28 cellular contexts compared by ENCODE assay signal in the genomic region with DNA sequence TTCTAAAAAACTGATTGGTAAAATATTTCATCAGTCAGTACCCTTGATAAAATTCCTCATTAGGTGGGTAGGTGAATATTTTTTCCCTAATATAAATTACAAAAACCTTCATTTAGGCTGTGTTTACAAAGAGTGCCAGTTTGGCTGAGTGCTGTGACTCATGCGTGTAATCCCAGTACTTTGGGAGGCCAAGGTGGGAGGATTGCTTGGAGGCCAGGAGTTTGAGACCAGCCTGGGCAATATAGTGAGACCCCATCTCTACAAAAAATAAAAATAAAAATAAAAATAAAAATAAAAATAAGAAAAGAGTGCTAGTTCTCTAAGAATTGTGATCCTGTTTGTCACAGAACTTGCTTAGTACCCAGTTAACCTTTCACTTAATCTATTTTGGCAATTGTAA.
"Had no signal": no experiment of that assay in that cellular context is flagged by ENCODE, and none has a peak within 500 bp of the region (broad histone marks: within the 10 kb centered on the region; RNA-seq: fewer than 3 reads in every experiment).

No MANE protein-coding gene starts in this region.

- H3K4me1 ChIP-seq: Peyer's patch had no signal

- H3K9ac ChIP-seq: SK-N-SH had no signal

- ATAC-seq: activated CD8-positive, alpha-beta T cell treated with anti-CD3 and anti-CD28 coated beads, Interleukin-2, amount 10 ng/mL, durations not matched to agents 7 days and 5 days; activated naive CD4-positive, alpha-beta T cell treated with anti-CD3 and anti-CD28 coated beads, Interleukin-2, amount 50 U/mL, for 72 hours; activated T-cell treated with anti-CD3 and anti-CD28 coated beads, Interleukin-2, amount 50 U/mL, for 4 hours; PC-3 had no signal

- H3K4me2 ChIP-seq: SK-N-SH had no signal

- H3K9me3 Mint-ChIP-seq: activated CD4-positive, alpha-beta T cell treated with anti-CD3 and anti-CD28 coated beads, Interleukin-2, amount 10 ng/mL, durations not matched to agents 24 days and 14 days; activated naive CD4-positive, alpha-beta T cell treated with anti-CD3 and anti-CD28 coated beads for 36 hours; activated naive CD4-positive, alpha-beta T cell treated with anti-CD3 and anti-CD28 coated beads, Interleukin-2, amount 50 U/mL, for 72 hours; activated T-cell treated with anti-CD3 and anti-CD28 coated beads, Interleukin-2, amount 50 U/mL, for 4 hours; activated T-helper 1 cell treated with anti-CD3 and anti-CD28 coated beads, Interleukin-12 subunit alpha, Interleukin-12 subunit beta, Interleukin-2, Interleukin-4 antibody, amounts not matched to agents 30 ng/mL and 10 ng/mL and 1 ng/mL, durations not matched to agents 14 hours and 24 hours and 36 hours; central memory CD8-positive, alpha-beta T cell had no signal

- H3K27me3 ChIP-seq: adrenal gland, cardiac muscle cell, Peyer's patch, SJSA1 had no signal

- DNase-seq: activated CD4-positive, alpha-beta T cell treated with anti-CD3 and anti-CD28 coated beads, Interleukin-2, amount 10 ng/mL, durations not matched to agents 24 days and 14 days; activated CD4-positive, alpha-beta T cell treated with anti-CD3 and anti-CD28 coated beads, Interleukin-2, amount 50 U/mL, for 48 hours; activated CD4-positive, CD25-positive, alpha-beta regulatory T cell; activated CD8-positive, alpha-beta T cell treated with anti-CD3 and anti-CD28 coated beads, Interleukin-2, amount 10 ng/mL, durations not matched to agents 7 days and 5 days; activated gamma-delta T cell treated with Interleukin-2 at 50 U/mL for 16 hours; activated naive CD4-positive, alpha-beta T cell treated with anti-CD3 and anti-CD28 coated beads for 36 hours; activated T-cell treated with anti-CD3 and anti-CD28 coated beads for 4 hours; activated T-cell treated with anti-CD3 and anti-CD28 coated beads, Interleukin-2, amount 50 U/mL, for 4 hours; adrenal gland; NCI-H1105; NCI-H1436; NCI-H1694; NCI-H1930; NCI-H2081 treated with DMSO at 0.1 percent for 48 hours; NCI-H226; PC-3; Peyer's patch; RPMI8226; SHP77 treated with DMSO at 0.1 percent for 48 hours; SK-N-SH; T-helper 2 cell; T-helper 9 cell had no signal

- H3K27ac ChIP-seq: adrenal gland, cardiac muscle cell, Peyer's patch, SJSA1, VCaP had no signal

- H3K4me3 ChIP-seq: adrenal gland, cardiac muscle cell, Peyer's patch, SJSA1 had no signal

- H3K27ac Mint-ChIP-seq: activated CD4-positive, alpha-beta T cell treated with anti-CD3 and anti-CD28 coated beads, Interleukin-2, amount 10 ng/mL, durations not matched to agents 24 days and 14 days; activated CD8-positive, alpha-beta T cell treated with anti-CD3 and anti-CD28 coated beads, Interleukin-2, amount 10 ng/mL, durations not matched to agents 7 days and 5 days; activated naive CD4-positive, alpha-beta T cell treated with anti-CD3 and anti-CD28 coated beads for 36 hours; activated naive CD4-positive, alpha-beta T cell treated with anti-CD3 and anti-CD28 coated beads, Interleukin-2, amount 50 U/mL, for 72 hours; activated T-helper 1 cell treated with anti-CD3 and anti-CD28 coated beads, Interleukin-12 subunit alpha, Interleukin-12 subunit beta, Interleukin-2, Interleukin-4 antibody, amounts not matched to agents 30 ng/mL and 10 ng/mL and 1 ng/mL, durations not matched to agents 14 hours and 24 hours and 36 hours had no signal

- H3K9me3 ChIP-seq: adrenal gland, Peyer's patch, SJSA1, SK-N-SH had no signal

- H3K36me3 ChIP-seq: adrenal gland, cardiac muscle cell, Peyer's patch, SJSA1 had no signal

- H3K4me3 Mint-ChIP-seq: activated CD4-positive, alpha-beta T cell treated with anti-CD3 and anti-CD28 coated beads, Interleukin-2, amount 10 ng/mL, durations not matched to agents 24 days and 14 days; activated CD8-positive, alpha-beta T cell treated with anti-CD3 and anti-CD28 coated beads, Interleukin-2, amount 10 ng/mL, durations not matched to agents 7 days and 5 days; activated naive CD4-positive, alpha-beta T cell treated with anti-CD3 and anti-CD28 coated beads for 36 hours; activated T-cell treated with anti-CD3 and anti-CD28 coated beads, Interleukin-2, amount 50 U/mL, for 4 hours; activated T-helper 1 cell treated with anti-CD3 and anti-CD28 coated beads, Interleukin-12 subunit alpha, Interleukin-12 subunit beta, Interleukin-2, Interleukin-4 antibody, amounts not matched to agents 30 ng/mL and 10 ng/mL and 1 ng/mL, durations not matched to agents 14 hours and 24 hours and 36 hours; central memory CD8-positive, alpha-beta T cell had no signal

- H3K27me3 Mint-ChIP-seq: activated CD4-positive, alpha-beta T cell treated with anti-CD3 and anti-CD28 coated beads, Interleukin-2, amount 10 ng/mL, durations not matched to agents 24 days and 14 days; central memory CD8-positive, alpha-beta T cell had no signal
